ENCODE assay signal across 8 cellular contexts in genomic region chr22:35257321-35258143, GRCh38. TPM values are rescaled to one million over a fixed set of nuclear protein-coding genes. Genes with fewer than 3 reads are reported as not detected.
DNase-seq lines count a peak whose midpoint lies in the region; ATAC-seq and TF ChIP-seq lines count a peak whose summit lies in the region.

A gene with protein sequence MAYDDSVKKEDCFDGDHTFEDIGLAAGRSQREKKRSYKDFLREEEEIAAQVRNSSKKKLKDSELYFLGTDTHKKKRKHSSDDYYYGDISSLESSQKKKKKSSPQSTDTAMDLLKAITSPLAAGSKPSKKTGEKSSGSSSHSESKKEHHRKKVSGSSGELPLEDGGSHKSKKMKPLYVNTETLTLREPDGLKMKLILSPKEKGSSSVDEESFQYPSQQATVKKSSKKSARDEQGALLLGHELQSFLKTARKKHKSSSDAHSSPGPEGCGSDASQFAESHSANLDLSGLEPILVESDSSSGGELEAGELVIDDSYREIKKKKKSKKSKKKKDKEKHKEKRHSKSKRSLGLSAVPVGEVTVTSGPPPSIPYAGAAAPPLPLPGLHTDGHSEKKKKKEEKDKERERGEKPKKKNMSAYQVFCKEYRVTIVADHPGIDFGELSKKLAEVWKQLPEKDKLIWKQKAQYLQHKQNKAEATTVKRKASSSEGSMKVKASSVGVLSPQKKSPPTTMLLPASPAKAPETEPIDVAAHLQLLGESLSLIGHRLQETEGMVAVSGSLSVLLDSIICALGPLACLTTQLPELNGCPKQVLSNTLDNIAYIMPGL (plus strand): TSS chr22:35257493. CDS start chr22:35262391, 4,898 bp downstream.

- no peaks in the 10 kb centered on the region for H3K9me3 ChIP-seq in adrenal gland (replicated peaks in 1 of 3)
- no peaks in the 10 kb centered on the region for H3K9me3 ChIP-seq in heart right ventricle
- no peaks in the 10 kb centered on the region for H3K9me3 ChIP-seq in transverse colon

- H3K27me3 ChIP-seq in adrenal gland (no peaks in the 10 kb centered on the region), heart right ventricle (no peaks in the 10 kb centered on the region), transverse colon (no peaks in the 10 kb centered on the region)

- peaks cover 0 to 12% of the 10 kb centered on the region in 2 donors for H3K4me1 ChIP-seq in adrenal gland (replicated peaks in 1 of 2)
- H3K4me1 ChIP-seq in heart right ventricle, result peaks cover 0 to 24% (median 17%) of the 10 kb centered on the region in 9 donors
- peaks cover 7 to 18% (median 10%) of the 10 kb centered on the region in 4 donors for H3K4me1 ChIP-seq in transverse colon

- H3K27ac ChIP-seq in adrenal gland, result peak within 1 kb of the TSS in 4 of 5 donors; percentile 85 to 95 (median 92)
- peak within 1 kb of the TSS; percentile 84 to 99 (median 96) for H3K27ac ChIP-seq in heart right ventricle
- H3K27ac ChIP-seq in transverse colon, result peak within 1 kb of the TSS; percentile 92 to 96 (median 94)

- intact Hi-C loops in adrenal gland (cut with DNase I), result no loop called here
- intact Hi-C loops in heart right ventricle (cut with DNase I), result no loop called here
- intact Hi-C loops in transverse colon (cut with DNase I; ENCODE audit: low total_unique reads), result no loop called here

- H3K4me3 ChIP-seq in GM12875 (ENCODE audit: low read depth, low read length) (peak within 1 kb of the TSS; percentile 93), adrenal gland (peak within 1 kb of the TSS; percentile 58 to 91 (median 84)), heart right ventricle (peak within 1 kb of the TSS; percentile 59 to 95 (median 88)), transverse colon (peak within 1 kb of the TSS; percentile 75 to 92 (median 82))

- 0% methylated on average over 17 to 84 of the region's 84 CpGs for WGBS in adrenal gland, 4 donors
- WGBS in heart right ventricle, 2 donors, result 0 to 1% methylated on average over 80 to 84 of the region's 84 CpGs
- WGBS in transverse colon (ENCODE audit: low coverage in 1 of 2), 2 donors, result 1% methylated on average over 40 of the region's 84 CpGs; no CpG with 5 or more reads in 1 of the 2 donors

- peaks cover 0 to 2% of the 10 kb centered on the region in 2 donors for H3K36me3 ChIP-seq in adrenal gland (replicated peaks in 1 of 2)
- H3K36me3 ChIP-seq in heart right ventricle, result peaks cover 0 to 11% (median under 1%) of the 10 kb centered on the region in 9 donors
- H3K36me3 ChIP-seq in transverse colon, result peaks cover 0 to 3% (median 0%) of the 10 kb centered on the region in 4 donors

- in situ Hi-C loops in transverse colon (cut with MboI; ENCODE audit: low pct_ligation_motif_present in 1 of 4, low pct_unique_long_range_greater_than_20kb in 1 of 4, low sequenced_read_pairs in 3 of 4), result no loop called here

- ATAC-seq in HG02678 (IDR thresholded peaks at IDR 0.05; ENCODE audit: unreplicated experiment) (peak; percentile 88), heart right ventricle (peak; percentile 96 to 99 (median 97))

- no peak for TF ChIP-seq POLR2A in adrenal gland (IDR thresholded peaks at IDR 0.05)
- no peak for TF ChIP-seq POLR2A in transverse colon (IDR thresholded peaks at IDR 0.05)

- TF ChIP-seq CTCF in GM12875 (IDR thresholded peaks at IDR 0.05; ENCODE audit: borderline replicate concordance, insufficient read depth, low read depth, low read length), result peak; percentile 22; the same call in 1 of the 2 replicates
- TF ChIP-seq CTCF in adrenal gland (IDR thresholded peaks at IDR 0.05), result no peak
- TF ChIP-seq CTCF in heart right ventricle (IDR thresholded peaks at IDR 0.05), result peak in 8 of 9 donors; percentile 5 to 47 (median 22)
- peak in 2 of 5 experiments; percentile 5 to 10 for TF ChIP-seq CTCF in transverse colon (IDR thresholded peaks at IDR 0.05)

- TF ChIP-seq EP300 in transverse colon (IDR thresholded peaks at IDR 0.05; ENCODE audit: low read depth), result no peak

- DNase-seq in NCI-H128 (lab: John Stamatoyannopoulos, UW; ENCODE audit: unreplicated experiment) (peak; percentile 43), T-helper 1 cell (peak; percentile 71 to 88 (median 83)), adrenal gland (peak; percentile 85 to 90 (median 87)), heart right ventricle (peak; percentile 88 to 90), pons (ENCODE audit: low spot score) (peak; percentile 84), transverse colon (peak; percentile 88)

RNA-seq across cellular contexts. Expression of the gene that starts here (rescaled TPM):
- total RNA-seq in adrenal gland (10 to 100 TPM in 6 of 8 donors, 1 to 10 TPM in 2; 5.4 to 26.1 (median 19.9) TPM), heart right ventricle (10 to 100 TPM in 5 of 10 donors, 1 to 10 TPM in 5; 8.0 to 13.0 (median 10.1) TPM), transverse colon (10 to 100 TPM; 14.0 to 43.4 (median 26.2) TPM)
- polyA plus RNA-seq in adrenal gland (10 to 100 TPM in 1 of 3 donors, 1 to 10 TPM in 2; 5.5 to 19.7 (median 9.0) TPM), heart right ventricle (1 to 10 TPM; 3.6 to 6.9 TPM)

Comparison
In these comparisons a context has a peak if more than half of its experiments do, and no peak if none do; other contexts are left out.
1. Peak in every context shown above with its lines: DNase-seq, ATAC-seq, H3K4me3 ChIP-seq and H3K27ac ChIP-seq.
2. CTCF ChIP-seq: peak in GM12875 (single experiment) and heart right ventricle (8 of 9); none in adrenal gland (0 of 6).